Comparison of ENCODE assay signal across 15 cellular contexts in the genomic region with DNA sequence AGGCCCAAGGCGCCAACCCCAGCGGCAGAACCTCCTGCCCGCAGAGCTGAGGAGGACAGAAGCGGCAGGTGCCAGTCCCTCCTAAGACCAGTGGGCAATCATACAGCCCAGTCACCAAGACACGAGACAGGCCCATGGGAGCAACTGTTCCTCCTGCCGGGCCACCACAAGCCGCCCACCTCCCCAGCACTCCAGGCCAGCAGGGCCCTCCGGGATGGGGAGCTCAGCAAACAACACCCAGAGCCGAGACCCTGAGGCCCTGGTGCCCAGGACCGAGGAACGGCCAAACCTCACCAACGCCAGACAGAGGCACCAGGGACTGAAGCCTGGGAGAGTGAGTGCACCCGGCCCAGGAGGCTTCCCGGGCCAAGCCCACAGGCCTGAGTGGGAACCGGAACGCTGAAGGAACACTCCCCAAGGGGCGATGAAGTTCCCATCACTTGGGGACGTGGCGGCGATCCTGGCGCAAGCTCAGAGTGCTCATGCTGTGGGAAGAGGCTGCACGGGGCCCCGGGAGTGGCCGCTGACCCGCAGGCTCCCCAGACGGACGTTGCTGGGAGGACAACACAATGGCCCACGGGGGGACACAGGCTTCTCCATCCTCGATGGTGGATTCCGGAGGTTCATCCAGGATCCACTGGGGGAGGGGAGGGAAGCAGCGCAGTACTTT. TPM values are rescaled to one million over a fixed set of nuclear protein-coding genes. Genes with fewer than 3 reads are reported as not detected.
DNase-seq lines count a peak whose midpoint lies in the region; ATAC-seq and TF ChIP-seq lines count a peak whose summit lies in the region.
"Had no signal": no experiment of that assay in that cellular context is flagged by ENCODE, and none has a peak within 500 bp of the region (broad histone marks: within the 10 kb centered on the region; RNA-seq: fewer than 3 reads in every experiment).

No MANE protein-coding gene starts in this region.

- no peak for DNase-seq in AG04450 (ENCODE audit: low read depth, low spot score)
- peak; percentile 70 for DNase-seq in coronary artery (ENCODE audit: low spot score)
- DNase-seq in gastrocnemius medialis = no peak
- DNase-seq in effector memory CD4-positive, alpha-beta T cell = no peak
- no peak for DNase-seq in NCI-H1105 (lab: John Stamatoyannopoulos, UW)
- no peak for DNase-seq in NCI-H446 treated with DMSO at 0.1 percent for 48 hours (lab: John Stamatoyannopoulos, UW)
- DNase-seq: GOT3, KBM-7, NCI-H1694, NCI-H524 had no signal

- in situ Hi-C loops in gastrocnemius medialis (cut with MboI; ENCODE audit: low sequenced_read_pairs in 4 of 4) = no loop called here

- no peak for ATAC-seq in gastrocnemius medialis
- no peak for ATAC-seq in GM19035 (IDR thresholded peaks at IDR 0.05; ENCODE audit: unreplicated experiment)
- ATAC-seq: stimulated activated memory B cell treated with anti-CD40 and anti-IgM and Interleukin-4, amounts not matched to agents 10 μg/mL and 1 μg/mL and 100 μg/mL, for 72 hours had no signal

- H3K36me3 ChIP-seq in iPS-15b (ENCODE audit: control insufficient read depth, insufficient read depth, low read length) (peaks cover 12% of the 10 kb centered on the region), gastrocnemius medialis (no peaks in the 10 kb centered on the region)
- H3K36me3 ChIP-seq in effector memory CD4-positive, alpha-beta T cell (ENCODE audit: control insufficient read depth, insufficient read depth, low read length) = peaks cover 5% of the 10 kb centered on the region
- H3K36me3 ChIP-seq: colonic mucosa, Peyer's patch had no signal

- H3K4me1 ChIP-seq in iPS-15b (ENCODE audit: control insufficient read depth, insufficient read depth, low read length) = no peaks in the 10 kb centered on the region
- peaks cover 12% of the 10 kb centered on the region in 2 donors for H3K4me1 ChIP-seq in gastrocnemius medialis
- no peaks in the 10 kb centered on the region for H3K4me1 ChIP-seq in effector memory CD4-positive, alpha-beta T cell (ENCODE audit: control insufficient read depth, insufficient read depth, low read length, poor library complexity, severe bottlenecking)
- H3K4me1 ChIP-seq: colonic mucosa, Peyer's patch had no signal

- POLR2A ChIA-PET in AG04450 (lab: Yijun Ruan, JAX) = interaction anchor here (0.5 to 1.1 kb wide), 5 partner anchors 15 to 192 kb away, joined by 3 to 5 read pairs (median 3); no protein-coding TSS in a partner anchor

- no peak overlapping the region for H3K4me3 ChIP-seq in AG04450 (ENCODE audit: low read depth, low read length)
- peak overlapping the region; percentile 34 for H3K4me3 ChIP-seq in coronary artery
- H3K4me3 ChIP-seq in iPS-15b (ENCODE audit: low read depth, low read length) = no peak overlapping the region
- H3K4me3 ChIP-seq in gastrocnemius medialis = no peak overlapping the region
- H3K4me3 ChIP-seq in effector memory CD4-positive, alpha-beta T cell (ENCODE audit: insufficient read depth, low read depth, low read length, poor library complexity, severe bottlenecking) = no peak overlapping the region
- H3K4me3 ChIP-seq: colonic mucosa, Peyer's patch had no signal

- CTCF ChIA-PET in AG04450 (lab: Charles Lee) = interaction anchor here (0.6 to 3.8 kb wide), 15 partner anchors 9 to 130 kb away, joined by 3 to 36 read pairs (median 5); partner anchors contain the start of gene GPER1

- intact Hi-C loops in gastrocnemius medialis (cut with DNase I; ENCODE audit: low total_unique reads) = loop anchor here (1.0 to 5.0 kb wide), 2 partner anchors 36 to 44 kb away; no protein-coding TSS in a partner anchor

- H3K9ac ChIP-seq in iPS-15b (ENCODE audit: low read depth, low read length) = peak overlapping the region; percentile 1

- H3K27me3 ChIP-seq in AG04450 (ENCODE audit: control insufficient read depth, insufficient read depth, low read length) (no peaks in the 10 kb centered on the region), iPS-15b (ENCODE audit: control insufficient read depth, insufficient read depth, low read length) (no peaks in the 10 kb centered on the region), gastrocnemius medialis (no peaks in the 10 kb centered on the region)
- H3K27me3 ChIP-seq in effector memory CD4-positive, alpha-beta T cell (replicated peaks; ENCODE audit: control insufficient read depth, insufficient read depth, low read length, poor library complexity, severe bottlenecking) = no peaks in the 10 kb centered on the region
- H3K27me3 ChIP-seq: colonic mucosa, Peyer's patch had no signal

- H3K27ac ChIP-seq in AG04450 (ENCODE audit: low read depth, low read length) (peak overlapping the region; percentile 70), coronary artery (peak overlapping the region; percentile 71 to 78), gastrocnemius medialis (peak overlapping the region; percentile 77 to 86 (median 80))
- H3K27ac ChIP-seq in effector memory CD4-positive, alpha-beta T cell (ENCODE audit: insufficient read depth, low read length, poor library complexity, severe bottlenecking) = no peak overlapping the region
- H3K27ac ChIP-seq: colonic mucosa had no signal

- TF ChIP-seq POLR2A in gastrocnemius medialis (IDR thresholded peaks at IDR 0.05) = no peak

- no peak for TF ChIP-seq CTCF in AG04450 (IDR thresholded peaks at IDR 0.05; ENCODE audit: low read depth, low read length)
- no peak for TF ChIP-seq CTCF in coronary artery (IDR thresholded peaks at IDR 0.05)
- no peak for TF ChIP-seq CTCF in gastrocnemius medialis (IDR thresholded peaks at IDR 0.05 in 4 of 5, conservative IDR thresholded peaks at IDR 0.05 in 1 of 5)

- H3K9me3 ChIP-seq in AG04450 (ENCODE audit: control insufficient read depth, insufficient read depth, low read length) (no peaks in the 10 kb centered on the region), iPS-15b (ENCODE audit: control insufficient read depth, insufficient read depth, low read length) (no peaks in the 10 kb centered on the region), gastrocnemius medialis (no peaks in the 10 kb centered on the region)
- H3K9me3 ChIP-seq in effector memory CD4-positive, alpha-beta T cell (ENCODE audit: control insufficient read depth, low read length) = no peaks in the 10 kb centered on the region
- H3K9me3 ChIP-seq: colonic mucosa, Peyer's patch had no signal

RNA-seq across cellular contexts. Expression of gene GPER1, which starts 35.1 kb away (rescaled TPM):
- 1.4 and 1.8 TPM in 2 replicates for polyA plus RNA-seq in AG04450 (2011; rRNA removed)
- polyA minus RNA-seq in AG04450 (2011; rRNA and poly(A)+ RNA removed) = 2.5 and 2.9 TPM in 2 replicates
- total RNA-seq in gastrocnemius medialis = 1 to 10 TPM in 3 of 4 donors, under 1 TPM in 1; 0.92 to 3.2 (median 2.1) TPM

RNA-seq across cellular contexts. Expression of gene ZFAND2A, which starts 37.0 kb away (rescaled TPM):
- polyA plus RNA-seq in AG04450 (2011; rRNA removed) = 37.7 and 38.9 TPM in 2 replicates
- polyA minus RNA-seq in AG04450 (2011; rRNA and poly(A)+ RNA removed) = 11.7 and 18.3 TPM in 2 replicates
- 10 to 100 TPM; 12.0 to 17.9 (median 14.1) TPM for total RNA-seq in gastrocnemius medialis
